In genomic region chr1:239814306-239814881, GRCh38 we compare ENCODE assay signal across 8 cellular contexts.
DNase-seq lines count a peak whose midpoint lies in the region; ATAC-seq and TF ChIP-seq lines count a peak whose summit lies in the region.

No MANE protein-coding gene starts in this region.

- H3K4me3 Mint-ChIP-seq in CD4-positive, alpha-beta T cell: peak overlapping the region; percentile 27
- H3K4me3 Mint-ChIP-seq in nephron progenitor cell: no peak overlapping the region

- H3K9me3 Mint-ChIP-seq in CD4-positive, alpha-beta T cell: no peaks in the 10 kb centered on the region
- no peaks in the 10 kb centered on the region for H3K9me3 Mint-ChIP-seq in nephron progenitor cell

- H3K36me3 ChIP-seq in brain microvascular endothelial cell (replicated peaks) (no peaks in the 10 kb centered on the region), mucosa of descending colon (ENCODE audit: low read depth) (no peaks in the 10 kb centered on the region)

- DNase-seq in CD4-positive, alpha-beta T cell: peak in 1 of 10 experiments; percentile 2
- DNase-seq in LoVo (ENCODE audit: low spot score) (peak; percentile 32), brain microvascular endothelial cell (peak; percentile 52), mucosa of descending colon (no peak), NCI-H1105 (lab: John Stamatoyannopoulos, UW) (no peak), nephron progenitor cell (no peak)

- no peaks in the 10 kb centered on the region for H3K27me3 Mint-ChIP-seq in CD4-positive, alpha-beta T cell
- peaks cover 5% of the 10 kb centered on the region for H3K27me3 Mint-ChIP-seq in nephron progenitor cell (ENCODE audit: low read depth, poor library complexity)

- POLR2A ChIA-PET in CD4-positive, alpha-beta T cell (lab: Charles Lee): no interaction called here

- no peaks in the 10 kb centered on the region for H3K27me3 ChIP-seq in CD4-positive, alpha-beta T cell (ENCODE audit: control insufficient read depth, insufficient read depth, low read length)
- H3K27me3 ChIP-seq in brain microvascular endothelial cell (replicated peaks): no peaks in the 10 kb centered on the region

- H3K4me3 ChIP-seq in brain microvascular endothelial cell (ENCODE audit: low read depth, low read length) (no peak overlapping the region), mucosa of descending colon (no peak overlapping the region)

- no peaks in the 10 kb centered on the region for H3K9me3 ChIP-seq in CD4-positive, alpha-beta T cell (ENCODE audit: control insufficient read depth, low read length)
- H3K9me3 ChIP-seq in mucosa of descending colon: no peaks in the 10 kb centered on the region

- peaks cover 33% of the 10 kb centered on the region for H3K4me1 Mint-ChIP-seq in CD4-positive, alpha-beta T cell (ENCODE audit: low read depth)
- peaks cover 42% of the 10 kb centered on the region for H3K4me1 Mint-ChIP-seq in nephron progenitor cell

- in situ Hi-C loops in brain microvascular endothelial cell (cut with HindIII; ENCODE audit: low pct_ligation_motif_present, low sequenced_read_pairs): no loop called here

- no peak overlapping the region for H3K27ac ChIP-seq in CD4-positive, alpha-beta T cell (ENCODE audit: low read depth, low read length)
- no peak overlapping the region for H3K27ac ChIP-seq in brain microvascular endothelial cell

- intact Hi-C loops in CD4-positive, alpha-beta T cell (cut with DNase I, micrococcal nuclease): no loop called here
- intact Hi-C loops in mucosa of descending colon (cut with DNase I, micrococcal nuclease): no loop called here

- CTCF ChIA-PET in CD4-positive, alpha-beta T cell (lab: Charles Lee): no interaction called here

- ATAC-seq in CD4-positive, alpha-beta T cell (ENCODE audit: poor library complexity): peak; percentile 63
- ATAC-seq in mucosa of descending colon: peak; percentile 14
- no peak for ATAC-seq in GM21423 (IDR thresholded peaks at IDR 0.05; ENCODE audit: unreplicated experiment)
- ATAC-seq in GM19351 (IDR thresholded peaks at IDR 0.05; ENCODE audit: unreplicated experiment): no peak

- no peak for TF ChIP-seq CTCF in CD4-positive, alpha-beta T cell (IDR thresholded peaks at IDR 0.05)
- TF ChIP-seq CTCF in brain microvascular endothelial cell (IDR thresholded peaks at IDR 0.05; ENCODE audit: low read depth, low read length, missing control alignments) (peak; percentile 21), mucosa of descending colon (IDR thresholded peaks at IDR 0.05) (no peak), nephron progenitor cell (IDR thresholded peaks at IDR 0.05) (no peak)

- H3K36me3 Mint-ChIP-seq in CD4-positive, alpha-beta T cell (ENCODE audit: low read depth): no peaks in the 10 kb centered on the region
- H3K36me3 Mint-ChIP-seq in nephron progenitor cell (ENCODE audit: low read depth): no peaks in the 10 kb centered on the region

- no peaks in the 10 kb centered on the region for H3K4me1 ChIP-seq in mucosa of descending colon (ENCODE audit: low read depth)

- no peak overlapping the region for H3K27ac Mint-ChIP-seq in CD4-positive, alpha-beta T cell
- no peak overlapping the region for H3K27ac Mint-ChIP-seq in nephron progenitor cell

Comparison
In these comparisons a context has a peak if more than half of its experiments do, and no peak if none do; other contexts are left out.
1. ATAC-seq: peak in CD4-positive, alpha-beta T cell (single experiment) and mucosa of descending colon (single experiment); none in GM21423 (single experiment) and GM19351 (single experiment).
2. DNase-seq: peak in LoVo (single experiment) and brain microvascular endothelial cell (single experiment); none in mucosa of descending colon (0 of 3), NCI-H1105 (single experiment) and nephron progenitor cell (single experiment).